1 cellular context compared by ENCODE assay signal in genomic region chr1:101128211-101128727, GRCh38.
TF ChIP-seq lines count a peak whose summit lies in the region.

No MANE protein-coding gene starts in this region.

TF ChIP-seq in K562, 482 proteins besides CTCF, POLR2A, EP300 and RAD21 (continued from another document and continues in another):
- TF ChIP-seq PBX2 (CRISPR knock-in tag; IDR thresholded peaks at IDR 0.05; ENCODE audit: low read depth) (no peak), PBX2 (tag; conservative IDR thresholded peaks at IDR 0.05; ENCODE audit: low read depth) (peak; percentile 44), ZEB2 (IDR thresholded peaks at IDR 0.05) (peak; percentile 80), HES1 (IDR thresholded peaks at IDR 0.05; ENCODE audit: low read depth) (peak; percentile 59), ID3 (CRISPR knock-in tag; IDR thresholded peaks at IDR 0.05) (no peak), ID3 (tag; IDR thresholded peaks at IDR 0.05) (peak; percentile 58; the same call in 1 of the 2 replicates), MLLT1 (IDR thresholded peaks at IDR 0.05) (peak; percentile 22 to 58; a peak in 1 of 4 replicates), ZNF639 (CRISPR knock-in tag; conservative IDR thresholded peaks at IDR 0.05 in 1 of 2, IDR thresholded peaks at IDR 0.05 in 1 of 2) (no peak; a peak in 1 of 4 replicates), ARID3A (IDR thresholded peaks at IDR 0.05; ENCODE audit: borderline replicate concordance, low read depth, low read length) (peak; percentile 56; the same call in 1 of the 2 replicates), KDM1A (IDR thresholded peaks at IDR 0.05) (peak; percentile 98 to 99), SMARCB1 (IDR thresholded peaks at IDR 0.05; ENCODE audit: insufficient read length, low read depth) (peak; percentile 68), ZNF354B (CRISPR knock-in tag; IDR thresholded peaks at IDR 0.05) (0 out of 2 replicates have a peak, but pooled peaks have one; percentile 17), CREB3L1 (IDR thresholded peaks at IDR 0.05; ENCODE audit: borderline replicate concordance, low read depth) (no peak), MAFG (tag; conservative IDR thresholded peaks at IDR 0.05) (peak; percentile 68), TCF3 (CRISPR knock-in tag; IDR thresholded peaks at IDR 0.05) (peak; percentile 96), DPF2 (IDR thresholded peaks at IDR 0.05) (peak; percentile 95), FOXA3 (CRISPR knock-in tag; conservative IDR thresholded peaks at IDR 0.05 in 1 of 2, IDR thresholded peaks at IDR 0.05 in 1 of 2) (peak; percentile 92 to 93), CREB1 (IDR thresholded peaks at IDR 0.05) (peak; percentile 61; the same call in 1 of the 2 replicates), CREB1 (CRISPR knock-in tag; IDR thresholded peaks at IDR 0.05) (no peak), MAFF (IDR thresholded peaks at IDR 0.05; ENCODE audit: low read length) (0 out of 2 replicates have a peak, but pooled peaks have one; percentile 19), NFRKB (IDR thresholded peaks at IDR 0.05; ENCODE audit: low read depth) (no peak), LEF1 (IDR thresholded peaks at IDR 0.05) (peak; percentile 96), ADNP (tag; IDR thresholded peaks at IDR 0.05) (no peak), BCOR (IDR thresholded peaks at IDR 0.05) (peak; percentile 35; the same call in 1 of the 2 replicates), CBX5 (IDR thresholded peaks at IDR 0.05; ENCODE audit: borderline replicate concordance, low read depth) (no peak), SMARCA4 (IDR thresholded peaks at IDR 0.05) (peak; percentile 96), NCOA2 (IDR thresholded peaks at IDR 0.05; ENCODE audit: partially characterized antibody in 2 of 2) (no peak), THAP12 (CRISPR knock-in tag; IDR thresholded peaks at IDR 0.05) (no peak), DMBX1 (CRISPR knock-in tag; IDR thresholded peaks at IDR 0.05; ENCODE audit: borderline replicate concordance) (peak; percentile 45; the same call in 1 of the 2 replicates), POLR2AphosphoS5 (IDR thresholded peaks at IDR 0.05; ENCODE audit: control insufficient read depth, insufficient read depth, low read depth, low read length) (peak; percentile 88), SFPQ (IDR thresholded peaks at IDR 0.05; ENCODE audit: low read depth, low read length) (no peak), NBN (IDR thresholded peaks at IDR 0.05; ENCODE audit: low read depth) (peak; percentile 83; the same call in 1 of the 2 replicates), NCOA1 (IDR thresholded peaks at IDR 0.05; ENCODE audit: low read depth) (peak; percentile 79; the same call in 1 of the 2 replicates), PHB2 (IDR thresholded peaks at IDR 0.05; ENCODE audit: low read depth) (peak; percentile 62; the same call in 1 of the 2 replicates), KDM4B (IDR thresholded peaks at IDR 0.05; ENCODE audit: borderline replicate concordance in 2 of 2, low read depth in 1 of 2) (no peak), MTA3 (IDR thresholded peaks at IDR 0.05; ENCODE audit: borderline replicate concordance) (peak; percentile 57; the same call in 1 of the 2 replicates), VEZF1 (CRISPR knock-in tag; IDR thresholded peaks at IDR 0.05) (peak; percentile 43), FOXK2 (conservative IDR thresholded peaks at IDR 0.05 in 1 of 2, IDR thresholded peaks at IDR 0.05 in 1 of 2; ENCODE audit: low read depth in 2 of 2) (peak; percentile 95 to 96), ZBTB17 (CRISPR knock-in tag; IDR thresholded peaks at IDR 0.05) (peak; percentile 36; the same call in 1 of the 2 replicates), CBFA2T3 (IDR thresholded peaks at IDR 0.05) (peak; percentile 96), EZH2 (IDR thresholded peaks at IDR 0.05; ENCODE audit: borderline replicate concordance, low read depth, low read length) (no peak), FOSL1 (tag; conservative IDR thresholded peaks at IDR 0.05) (peak; percentile 73), CXXC5 (CRISPR knock-in tag; IDR thresholded peaks at IDR 0.05) (peak; percentile 26; the same call in 1 of the 2 replicates), HDAC1 (IDR thresholded peaks at IDR 0.05) (peak in 1 of 2 experiments; percentile 92; a peak in 3 of 4 replicates), HMG20A (CRISPR knock-in tag; conservative IDR thresholded peaks at IDR 0.05) (peak; percentile 13; the same call in 1 of the 2 replicates), MAFK (IDR thresholded peaks at IDR 0.05; ENCODE audit: low read length) (peak; percentile 18; the same call in 1 of the 2 replicates), CBFA2T2 (conservative IDR thresholded peaks at IDR 0.05) (peak; percentile 91), CREM (IDR thresholded peaks at IDR 0.05; ENCODE audit: low read depth) (peak; percentile 71), CCNT2 (IDR thresholded peaks at IDR 0.05; ENCODE audit: borderline replicate concordance, extremely low read depth, insufficient read length, low read depth, low read length) (peak; percentile 74), ZNF384 (IDR thresholded peaks at IDR 0.05; ENCODE audit: low read depth, low read length) (0 out of 2 replicates have a peak, but pooled peaks have one; percentile 17), PML (IDR thresholded peaks at IDR 0.05; ENCODE audit: low read length) (peak; percentile 93), KAT2B (IDR thresholded peaks at IDR 0.05; ENCODE audit: low read depth, low read length) (no peak), NEUROD1 (IDR thresholded peaks at IDR 0.05; ENCODE audit: borderline replicate concordance, low read depth, low read length, partially characterized antibody) (peak; percentile 26), GATAD2B (IDR thresholded peaks at IDR 0.05; ENCODE audit: borderline replicate concordance) (no peak), RNF2 (IDR thresholded peaks at IDR 0.05) (peak; percentile 84; the same call in 1 of the 2 replicates)
